In the genomic region with DNA sequence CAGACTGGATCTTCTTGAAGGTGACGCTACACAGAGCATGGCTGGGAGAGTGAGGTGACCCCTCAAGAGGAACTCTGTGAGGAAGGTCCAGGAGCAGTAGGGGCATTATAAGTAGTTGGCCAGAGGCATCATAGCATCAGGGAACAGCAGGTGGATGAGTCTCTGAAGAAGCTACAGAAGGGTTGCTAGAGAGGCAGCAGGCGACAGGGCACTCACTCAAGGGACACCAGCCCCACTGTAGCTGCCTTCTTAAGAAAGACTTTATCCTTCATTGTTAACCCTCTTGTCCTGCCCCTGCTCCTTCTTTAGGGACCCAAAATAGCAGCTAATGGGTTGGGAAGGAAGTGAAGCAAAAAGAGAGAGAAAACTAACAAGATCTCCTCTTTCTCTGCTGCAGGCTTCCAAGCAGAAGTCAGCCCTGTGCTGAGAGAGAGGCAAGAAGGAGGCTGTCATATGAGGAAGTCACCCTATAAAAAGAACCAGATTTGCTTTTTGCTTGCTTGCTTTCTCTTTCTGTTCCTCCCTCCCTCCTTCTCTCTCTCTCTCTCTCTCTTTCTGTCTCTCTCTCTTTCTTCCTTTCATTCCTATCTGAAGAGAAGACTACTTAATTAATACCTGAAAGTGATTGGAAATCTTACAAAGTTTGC, we compare ENCODE assay signal across 11 cellular contexts. TPM values are rescaled to one million over a fixed set of nuclear protein-coding genes. Genes with fewer than 3 reads are reported as not detected.
DNase-seq lines count a peak whose midpoint lies in the region; ATAC-seq and TF ChIP-seq lines count a peak whose summit lies in the region.
"Had no signal": no experiment of that assay in that cellular context is flagged by ENCODE, and none has a peak within 500 bp of the region (broad histone marks: within the 10 kb centered on the region; RNA-seq: fewer than 3 reads in every experiment).

No MANE protein-coding gene starts in this region.

- no peaks in the 10 kb centered on the region for H4K20me1 ChIP-seq in SU-DHL-6 (ENCODE audit: low read depth, low read length)
- no peaks in the 10 kb centered on the region for H4K20me1 ChIP-seq in PC-9 (ENCODE audit: insufficient read depth)

- H3K36me3 ChIP-seq in SU-DHL-6 (ENCODE audit: low read length) (no peaks in the 10 kb centered on the region), PC-9 (ENCODE audit: low read depth) (no peaks in the 10 kb centered on the region)

- H3K9me3 Mint-ChIP-seq in Calu3 (ENCODE audit: low read depth, unreplicated experiment): no peaks in the 10 kb centered on the region
- H3K9me3 Mint-ChIP-seq in chondrocyte (ENCODE audit: low read depth): no peaks in the 10 kb centered on the region
- peaks cover 4% of the 10 kb centered on the region for H3K9me3 Mint-ChIP-seq in activated CD8-positive, alpha-beta T cell treated with anti-CD3 and anti-CD28 coated beads, Interleukin-2, amount 10 ng/mL, durations not matched to agents 7 days and 5 days (ENCODE audit: insufficient read depth)
- H3K9me3 Mint-ChIP-seq: immature natural killer cell had no signal

- CTCF ChIA-PET in Calu3 (lab: Charles Lee): interaction anchor here (0.7 kb wide), 1 partner anchor 166 kb away, joined by 3 read pairs; no protein-coding TSS in a partner anchor
- CTCF ChIA-PET in PC-9 (lab: Charles Lee): no interaction called here
- CTCF ChIA-PET in activated CD8-positive, alpha-beta T cell treated with anti-CD3 and anti-CD28 coated beads, Interleukin-2, amount 10 ng/mL, durations not matched to agents 7 days and 5 days (lab: Charles Lee): interaction anchor here (0.6 kb wide), 1 partner anchor 1841 kb away, joined by 4 read pairs; no protein-coding TSS in a partner anchor

- DNase-seq in Calu3 (no peak), chondrocyte (ENCODE audit: low spot score) (no peak), RKO (ENCODE audit: low spot score) (no peak), PC-9 (no peak)
- no peak for DNase-seq in activated CD8-positive, alpha-beta T cell treated with anti-CD3 and anti-CD28 coated beads, Interleukin-2, amount 10 ng/mL, durations not matched to agents 7 days and 5 days
- DNase-seq: immature natural killer cell, NCI-H187 treated with DMSO at 0.1 percent for 48 hours had no signal

- H3K9me3 ChIP-seq in SU-DHL-6 (ENCODE audit: insufficient read depth, low read length): no peaks in the 10 kb centered on the region
- no peaks in the 10 kb centered on the region for H3K9me3 ChIP-seq in PC-9 (ENCODE audit: insufficient read depth, low read depth)

- POLR2A ChIA-PET in PC-9 (lab: Charles Lee; ENCODE audit: unreplicated experiment): no interaction called here
- POLR2A ChIA-PET in activated CD8-positive, alpha-beta T cell treated with anti-CD3 and anti-CD28 coated beads, Interleukin-2, amount 10 ng/mL, durations not matched to agents 7 days and 5 days (lab: Charles Lee): no interaction called here

- no peaks in the 10 kb centered on the region for H3K4me1 ChIP-seq in PC-9 (replicated peaks; ENCODE audit: insufficient read depth)

- H2AFZ ChIP-seq in SU-DHL-6 (ENCODE audit: low read depth, low read length, severe bottlenecking) (peak overlapping the region; percentile 24), PC-9 (no peak overlapping the region)

- TF ChIP-seq CTCF in Calu3 (IDR thresholded peaks at IDR 0.05; ENCODE audit: unreplicated experiment) (no peak), SU-DHL-6 (IDR thresholded peaks at IDR 0.05; ENCODE audit: insufficient read depth, low read length, poor library complexity, severe bottlenecking) (no peak), chondrocyte (IDR thresholded peaks at IDR 0.05) (no peak), PC-9 (conservative IDR thresholded peaks at IDR 0.05) (no peak)

- intact Hi-C loops in Calu3 (cut with micrococcal nuclease; ENCODE audit: unreplicated experiment): no loop called here
- intact Hi-C loops in PC-9 (cut with micrococcal nuclease; ENCODE audit: unreplicated experiment): no loop called here

- peak overlapping the region; percentile 98 for H3K4me2 ChIP-seq in SU-DHL-6 (ENCODE audit: low read depth, low read length, poor library complexity, severe bottlenecking)
- no peak overlapping the region for H3K4me2 ChIP-seq in PC-9

- BruUV-seq in Calu3 (replicated peaks; lab: Mats Ljungman, UMichigan): no TSS peak
- no TSS peak for BruUV-seq in PC-9 (replicated peaks; lab: Mats Ljungman, UMichigan)

- H3F3A ChIP-seq in SU-DHL-6 (ENCODE audit: insufficient read depth) (peaks cover 12% of the 10 kb centered on the region), PC-9 (ENCODE audit: insufficient read depth, low read depth) (no peaks in the 10 kb centered on the region)

- no peaks in the 10 kb centered on the region for H3K36me3 Mint-ChIP-seq in Calu3 (ENCODE audit: insufficient read depth, unreplicated experiment)
- H3K36me3 Mint-ChIP-seq in chondrocyte (ENCODE audit: low read depth): no peaks in the 10 kb centered on the region
- no peaks in the 10 kb centered on the region for H3K36me3 Mint-ChIP-seq in activated CD8-positive, alpha-beta T cell treated with anti-CD3 and anti-CD28 coated beads, Interleukin-2, amount 10 ng/mL, durations not matched to agents 7 days and 5 days (ENCODE audit: low read depth)
- H3K36me3 Mint-ChIP-seq: immature natural killer cell had no signal

- H3K9ac ChIP-seq in SU-DHL-6 (ENCODE audit: low read length): peak overlapping the region; percentile 64

- H3K27me3 Mint-ChIP-seq in Calu3 (ENCODE audit: unreplicated experiment) (no peaks in the 10 kb centered on the region), chondrocyte (ENCODE audit: low read depth) (peaks cover 15% of the 10 kb centered on the region)
- no peaks in the 10 kb centered on the region for H3K27me3 Mint-ChIP-seq in activated CD8-positive, alpha-beta T cell treated with anti-CD3 and anti-CD28 coated beads, Interleukin-2, amount 10 ng/mL, durations not matched to agents 7 days and 5 days (ENCODE audit: low read depth)

- H3K4me3 Mint-ChIP-seq in Calu3 (ENCODE audit: low read depth, unreplicated experiment) (no peak overlapping the region), chondrocyte (ENCODE audit: unreplicated experiment) (no peak overlapping the region)
- no peak overlapping the region for H3K4me3 Mint-ChIP-seq in activated CD8-positive, alpha-beta T cell treated with anti-CD3 and anti-CD28 coated beads, Interleukin-2, amount 10 ng/mL, durations not matched to agents 7 days and 5 days
- H3K4me3 Mint-ChIP-seq: immature natural killer cell had no signal

- H3K9me2 ChIP-seq in SU-DHL-6 (replicated peaks; ENCODE audit: insufficient read depth, low read length): no peaks in the 10 kb centered on the region
- H3K9me2 ChIP-seq in PC-9 (ENCODE audit: insufficient read depth): no peaks in the 10 kb centered on the region

- peak overlapping the region; percentile 93 for H3K27ac ChIP-seq in SU-DHL-6 (ENCODE audit: low read depth, low read length)
- H3K27ac ChIP-seq in PC-9: no peak overlapping the region

- H3K4me1 Mint-ChIP-seq in Calu3 (ENCODE audit: low read depth, unreplicated experiment) (peaks cover 15% of the 10 kb centered on the region), chondrocyte (ENCODE audit: low read depth) (no peaks in the 10 kb centered on the region)
- no peaks in the 10 kb centered on the region for H3K4me1 Mint-ChIP-seq in activated CD8-positive, alpha-beta T cell treated with anti-CD3 and anti-CD28 coated beads, Interleukin-2, amount 10 ng/mL, durations not matched to agents 7 days and 5 days (ENCODE audit: low read depth)
- H3K4me1 Mint-ChIP-seq: immature natural killer cell had no signal

- peak; percentile 83 for ATAC-seq in GM19455 (IDR thresholded peaks at IDR 0.05; ENCODE audit: unreplicated experiment)
- ATAC-seq in HG03159 (IDR thresholded peaks at IDR 0.05; ENCODE audit: unreplicated experiment): peak; percentile 74
- no peak for ATAC-seq in activated CD8-positive, alpha-beta T cell treated with anti-CD3 and anti-CD28 coated beads, Interleukin-2, amount 10 ng/mL, durations not matched to agents 7 days and 5 days

- H3K27ac Mint-ChIP-seq in Calu3 (ENCODE audit: unreplicated experiment): peak overlapping the region; percentile 14
- no peak overlapping the region for H3K27ac Mint-ChIP-seq in chondrocyte (ENCODE audit: unreplicated experiment)
- no peak overlapping the region for H3K27ac Mint-ChIP-seq in activated CD8-positive, alpha-beta T cell treated with anti-CD3 and anti-CD28 coated beads, Interleukin-2, amount 10 ng/mL, durations not matched to agents 7 days and 5 days

- H3K4me3 ChIP-seq in SU-DHL-6 (ENCODE audit: insufficient read depth, low read length, poor library complexity, severe bottlenecking) (peak overlapping the region; percentile 58), PC-9 (no peak overlapping the region)

- no peaks in the 10 kb centered on the region for H3K79me2 ChIP-seq in SU-DHL-6 (ENCODE audit: insufficient read depth, low read length)
- H3K79me2 ChIP-seq in PC-9 (ENCODE audit: low read depth): no peaks in the 10 kb centered on the region

- H3K27me3 ChIP-seq in SU-DHL-6 (ENCODE audit: low read length): no peaks in the 10 kb centered on the region
- no peaks in the 10 kb centered on the region for H3K27me3 ChIP-seq in PC-9 (ENCODE audit: insufficient read depth, low read depth)

RNA-seq across cellular contexts. Expression of gene CD5L, which starts 7.7 kb away (rescaled TPM):
- total RNA-seq in Calu3 (2022) (not detected in 2 replicates), chondrocyte (not detected in 3 replicates), PC-9 (2021) (not detected in 2 replicates)
- total RNA-seq in activated CD8-positive, alpha-beta T cell treated with anti-CD3 and anti-CD28 coated beads, Interleukin-2, amount 10 ng/mL, durations not matched to agents 7 days and 5 days: not detected

RNA-seq across cellular contexts. Expression of gene FCRL1, which starts 29.4 kb away (rescaled TPM):
- total RNA-seq in Calu3 (2022): not detected in 2 replicates
- total RNA-seq in chondrocyte: not detected in 3 replicates
- total RNA-seq in PC-9 (2021): not detected in 2 replicates
- not detected for total RNA-seq in activated CD8-positive, alpha-beta T cell treated with anti-CD3 and anti-CD28 coated beads, Interleukin-2, amount 10 ng/mL, durations not matched to agents 7 days and 5 days
- total RNA-seq: SK-MEL-5 had no signal
